Comparison of ENCODE assay signal across 1 cellular context in the genomic region with DNA sequence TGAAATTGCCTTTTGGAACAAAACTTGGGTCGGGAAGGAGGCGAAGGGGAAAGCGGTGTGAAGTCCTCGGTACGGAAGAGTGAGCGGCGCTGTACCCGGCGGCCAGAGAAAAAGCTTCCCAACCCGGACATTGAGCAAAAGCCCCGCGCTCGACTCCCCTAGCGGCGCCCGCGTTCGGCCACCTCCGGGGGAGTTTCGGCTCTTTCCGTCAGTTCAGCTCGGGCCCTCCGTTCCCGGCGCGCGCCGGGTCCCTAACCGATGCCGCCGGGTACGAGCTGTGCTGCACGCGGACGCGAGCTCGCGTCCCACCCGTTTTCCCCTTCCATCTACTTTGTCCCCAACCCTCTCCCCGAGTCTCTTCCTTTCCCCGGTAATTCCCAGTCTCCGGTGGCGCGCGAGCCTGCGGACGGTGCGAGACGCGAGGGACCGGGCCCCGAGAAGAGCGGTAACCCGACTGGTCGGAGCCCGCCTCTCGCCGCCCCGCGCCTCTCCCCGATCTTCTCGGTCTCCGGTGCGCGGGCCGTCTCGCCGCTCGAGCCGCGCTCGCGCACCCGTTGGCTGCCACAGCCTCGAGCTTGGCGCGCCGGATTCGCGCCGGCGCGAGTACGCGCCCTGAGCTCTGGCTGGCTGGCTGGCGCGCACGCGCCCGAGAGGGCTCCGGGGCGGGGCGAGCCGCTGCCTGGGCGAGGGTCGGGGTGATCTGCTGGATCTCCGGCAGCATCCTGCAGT.
TF ChIP-seq lines count a peak whose summit lies in the region.

No MANE protein-coding gene starts in this region.

TF ChIP-seq in HepG2, 621 proteins besides CTCF, POLR2A, EP300 and RAD21 (continued from another document and continues in another):
- no peak for TF ChIP-seq ZNF678 (CRISPR knock-in tag; IDR thresholded peaks at IDR 0.05)
- no peak for TF ChIP-seq SP2 (CRISPR knock-in tag; IDR thresholded peaks at IDR 0.05)
- TF ChIP-seq, protein P1, sequence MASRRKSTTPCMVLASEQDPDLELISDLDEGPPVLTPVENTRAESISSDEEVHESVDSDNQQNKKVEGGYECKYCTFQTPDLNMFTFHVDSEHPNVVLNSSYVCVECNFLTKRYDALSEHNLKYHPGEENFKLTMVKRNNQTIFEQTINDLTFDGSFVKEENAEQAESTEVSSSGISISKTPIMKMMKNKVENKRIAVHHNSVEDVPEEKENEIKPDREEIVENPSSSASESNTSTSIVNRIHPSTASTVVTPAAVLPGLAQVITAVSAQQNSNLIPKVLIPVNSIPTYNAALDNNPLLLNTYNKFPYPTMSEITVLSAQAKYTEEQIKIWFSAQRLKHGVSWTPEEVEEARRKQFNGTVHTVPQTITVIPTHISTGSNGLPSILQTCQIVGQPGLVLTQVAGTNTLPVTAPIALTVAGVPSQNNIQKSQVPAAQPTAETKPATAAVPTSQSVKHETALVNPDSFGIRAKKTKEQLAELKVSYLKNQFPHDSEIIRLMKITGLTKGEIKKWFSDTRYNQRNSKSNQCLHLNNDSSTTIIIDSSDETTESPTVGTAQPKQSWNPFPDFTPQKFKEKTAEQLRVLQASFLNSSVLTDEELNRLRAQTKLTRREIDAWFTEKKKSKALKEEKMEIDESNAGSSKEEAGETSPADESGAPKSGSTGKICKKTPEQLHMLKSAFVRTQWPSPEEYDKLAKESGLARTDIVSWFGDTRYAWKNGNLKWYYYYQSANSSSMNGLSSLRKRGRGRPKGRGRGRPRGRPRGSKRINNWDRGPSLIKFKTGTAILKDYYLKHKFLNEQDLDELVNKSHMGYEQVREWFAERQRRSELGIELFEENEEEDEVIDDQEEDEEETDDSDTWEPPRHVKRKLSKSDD (CRISPR knock-in tag; IDR thresholded peaks at IDR 0.05; ENCODE audit: low read depth): peak; percentile 44; the same call in 1 of the 2 replicates
- no peak for TF ChIP-seq ZFP36L2 (CRISPR knock-in tag; IDR thresholded peaks at IDR 0.05)
- TF ChIP-seq ZBTB25 (CRISPR knock-in tag; IDR thresholded peaks at IDR 0.05): peak; percentile 61; the same call in 1 of the 2 replicates
- peak; percentile 32; the same call in 1 of the 2 replicates for TF ChIP-seq NFYB (CRISPR knock-in tag; IDR thresholded peaks at IDR 0.05)
- TF ChIP-seq ZFP37 (CRISPR knock-in tag; IDR thresholded peaks at IDR 0.05; ENCODE audit: borderline replicate concordance): no peak
- TF ChIP-seq ZFY (CRISPR knock-in tag; IDR thresholded peaks at IDR 0.05): peak; percentile 69
- TF ChIP-seq SETDB1 (CRISPR knock-in tag; IDR thresholded peaks at IDR 0.05; ENCODE audit: borderline replicate concordance): no peak
- TF ChIP-seq ZNF264 (CRISPR knock-in tag; IDR thresholded peaks at IDR 0.05): no peak
- peak; percentile 70; the same call in 1 of the 2 replicates for TF ChIP-seq YEATS4 (CRISPR knock-in tag; IDR thresholded peaks at IDR 0.05; ENCODE audit: borderline replicate concordance)
- 0 out of 2 replicates have a peak, but pooled peaks have one; percentile 31 for TF ChIP-seq CSRNP1 (CRISPR knock-in tag; IDR thresholded peaks at IDR 0.05)
- peak; percentile 27 for TF ChIP-seq ZBTB7B (CRISPR knock-in tag; IDR thresholded peaks at IDR 0.05)
- TF ChIP-seq PHF8 (CRISPR knock-in tag; IDR thresholded peaks at IDR 0.05): peak; percentile 84
- no peak for TF ChIP-seq ZNF33A (CRISPR knock-in tag; IDR thresholded peaks at IDR 0.05; ENCODE audit: borderline replicate concordance)
- peak; percentile 93 for TF ChIP-seq ZNF564 (CRISPR knock-in tag; IDR thresholded peaks at IDR 0.05)
- peak; percentile 45; the same call in 1 of the 2 replicates for TF ChIP-seq MTF2 (CRISPR knock-in tag; IDR thresholded peaks at IDR 0.05; ENCODE audit: borderline replicate concordance)
- peak; percentile 63; the same call in 1 of the 2 replicates for TF ChIP-seq PHF21A (CRISPR knock-in tag; IDR thresholded peaks at IDR 0.05)
- TF ChIP-seq FOSL2 (CRISPR knock-in tag; IDR thresholded peaks at IDR 0.05): no peak
- peak; percentile 16; the same call in 1 of the 2 replicates for TF ChIP-seq GATAD1 (CRISPR knock-in tag; IDR thresholded peaks at IDR 0.05)
- TF ChIP-seq, protein P2, sequence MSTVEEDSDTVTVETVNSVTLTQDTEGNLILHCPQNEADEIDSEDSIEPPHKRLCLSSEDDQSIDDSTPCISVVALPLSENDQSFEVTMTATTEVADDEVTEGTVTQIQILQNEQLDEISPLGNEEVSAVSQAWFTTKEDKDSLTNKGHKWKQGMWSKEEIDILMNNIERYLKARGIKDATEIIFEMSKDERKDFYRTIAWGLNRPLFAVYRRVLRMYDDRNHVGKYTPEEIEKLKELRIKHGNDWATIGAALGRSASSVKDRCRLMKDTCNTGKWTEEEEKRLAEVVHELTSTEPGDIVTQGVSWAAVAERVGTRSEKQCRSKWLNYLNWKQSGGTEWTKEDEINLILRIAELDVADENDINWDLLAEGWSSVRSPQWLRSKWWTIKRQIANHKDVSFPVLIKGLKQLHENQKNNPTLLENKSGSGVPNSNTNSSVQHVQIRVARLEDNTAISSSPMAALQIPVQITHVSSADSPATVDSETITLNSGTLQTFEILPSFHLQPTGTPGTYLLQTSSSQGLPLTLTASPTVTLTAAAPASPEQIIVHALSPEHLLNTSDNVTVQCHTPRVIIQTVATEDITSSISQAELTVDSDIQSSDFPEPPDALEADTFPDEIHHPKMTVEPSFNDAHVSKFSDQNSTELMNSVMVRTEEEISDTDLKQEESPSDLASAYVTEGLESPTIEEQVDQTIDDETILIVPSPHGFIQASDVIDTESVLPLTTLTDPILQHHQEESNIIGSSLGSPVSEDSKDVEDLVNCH (CRISPR knock-in tag; IDR thresholded peaks at IDR 0.05): no peak
- TF ChIP-seq SRSF9 (IDR thresholded peaks at IDR 0.05; ENCODE audit: borderline replicate concordance, insufficient read depth, low read depth, low read length, poor library complexity, severe bottlenecking): no peak
- peak; percentile 84; the same call in 1 of the 2 replicates for TF ChIP-seq ZNF709 (CRISPR knock-in tag; IDR thresholded peaks at IDR 0.05)
- no peak for TF ChIP-seq ZNF329 (CRISPR knock-in tag; IDR thresholded peaks at IDR 0.05; ENCODE audit: low read depth)
- no peak for TF ChIP-seq SNAI1 (CRISPR knock-in tag; IDR thresholded peaks at IDR 0.05; ENCODE audit: borderline replicate concordance)
- no peak for TF ChIP-seq ZNF652 (CRISPR knock-in tag; IDR thresholded peaks at IDR 0.05; ENCODE audit: borderline replicate concordance, low read depth)
- TF ChIP-seq ZSCAN21 (CRISPR knock-in tag; IDR thresholded peaks at IDR 0.05; ENCODE audit: borderline replicate concordance): no peak; the same call in 1 of the 2 replicates
- TF ChIP-seq ZNF253 (CRISPR knock-in tag; IDR thresholded peaks at IDR 0.05; ENCODE audit: borderline replicate concordance): no peak
- TF ChIP-seq ZNF280D (CRISPR knock-in tag; IDR thresholded peaks at IDR 0.05): no peak
- TF ChIP-seq CREB1 (IDR thresholded peaks at IDR 0.05): no peak
- TF ChIP-seq CREB1 (CRISPR knock-in tag; IDR thresholded peaks at IDR 0.05): no peak
- no peak for TF ChIP-seq ZNF850 (CRISPR knock-in tag; conservative IDR thresholded peaks at IDR 0.05)
- TF ChIP-seq XBP1 (CRISPR knock-in tag; IDR thresholded peaks at IDR 0.05): no peak
- TF ChIP-seq ZSCAN30 (CRISPR knock-in tag; IDR thresholded peaks at IDR 0.05): no peak
- no peak for TF ChIP-seq ATM (IDR thresholded peaks at IDR 0.05; ENCODE audit: borderline replicate concordance)
- no peak for TF ChIP-seq ZNF180 (CRISPR knock-in tag; IDR thresholded peaks at IDR 0.05; ENCODE audit: borderline replicate concordance, low read depth)
- no peak for TF ChIP-seq REXO4 (CRISPR knock-in tag; IDR thresholded peaks at IDR 0.05; ENCODE audit: borderline replicate concordance)
- no peak for TF ChIP-seq ZNF296 (CRISPR knock-in tag; conservative IDR thresholded peaks at IDR 0.05)
- TF ChIP-seq ADNP (CRISPR knock-in tag; IDR thresholded peaks at IDR 0.05): no peak
- peak; percentile 41; the same call in 1 of the 2 replicates for TF ChIP-seq MED13 (CRISPR knock-in tag; IDR thresholded peaks at IDR 0.05)
- peak; percentile 50; the same call in 1 of the 2 replicates for TF ChIP-seq ZNF749 (CRISPR knock-in tag; IDR thresholded peaks at IDR 0.05; ENCODE audit: borderline replicate concordance)
- peak; percentile 46; the same call in 1 of the 2 replicates for TF ChIP-seq AHR (CRISPR knock-in tag; IDR thresholded peaks at IDR 0.05)
- peak; percentile 82 for TF ChIP-seq ZFX (CRISPR knock-in tag; IDR thresholded peaks at IDR 0.05; ENCODE audit: low read depth)
- TF ChIP-seq TAF1 (CRISPR knock-in tag; IDR thresholded peaks at IDR 0.05): peak; percentile 64; the same call in 1 of the 2 replicates
- TF ChIP-seq CBX2 (IDR thresholded peaks at IDR 0.05; ENCODE audit: low read depth, low read length): no peak
- TF ChIP-seq CBX2 (CRISPR knock-in tag; IDR thresholded peaks at IDR 0.05; ENCODE audit: low read depth): no peak
- TF ChIP-seq ZNF615 (CRISPR knock-in tag; IDR thresholded peaks at IDR 0.05; ENCODE audit: borderline replicate concordance): no peak
- TF ChIP-seq ZFP91 (CRISPR knock-in tag; IDR thresholded peaks at IDR 0.05; ENCODE audit: borderline replicate concordance): peak; percentile 51; the same call in 1 of the 2 replicates
- no peak for TF ChIP-seq ZNF251 (CRISPR knock-in tag; IDR thresholded peaks at IDR 0.05)
- TF ChIP-seq ZNF484 (CRISPR knock-in tag; IDR thresholded peaks at IDR 0.05; ENCODE audit: borderline replicate concordance, low read depth): no peak
- no peak for TF ChIP-seq PBX3 (CRISPR knock-in tag; IDR thresholded peaks at IDR 0.05; ENCODE audit: borderline replicate concordance)
- peak; percentile 27; the same call in 1 of the 2 replicates for TF ChIP-seq ZKSCAN8 (CRISPR knock-in tag; IDR thresholded peaks at IDR 0.05; ENCODE audit: borderline replicate concordance)
- no peak for TF ChIP-seq CEBPB (IDR thresholded peaks at IDR 0.05; ENCODE audit: borderline replicate concordance, low read depth, low read length)
- TF ChIP-seq, protein P3, sequence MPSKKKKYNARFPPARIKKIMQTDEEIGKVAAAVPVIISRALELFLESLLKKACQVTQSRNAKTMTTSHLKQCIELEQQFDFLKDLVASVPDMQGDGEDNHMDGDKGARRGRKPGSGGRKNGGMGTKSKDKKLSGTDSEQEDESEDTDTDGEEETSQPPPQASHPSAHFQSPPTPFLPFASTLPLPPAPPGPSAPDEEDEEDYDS (CRISPR knock-in tag; IDR thresholded peaks at IDR 0.05): peak; percentile 36; the same call in 1 of the 2 replicates
- TF ChIP-seq FOXO1 (CRISPR knock-in tag; IDR thresholded peaks at IDR 0.05): no peak
